In genomic region chr1:158818560-158818959, GRCh38 we compare ENCODE assay signal across 18 cellular contexts. TPM values are rescaled to one million over a fixed set of nuclear protein-coding genes. Genes with fewer than 3 reads are reported as not detected.
A peak's percentile ranks its signal among the peaks of the same experiment; 100 is the strongest.
DNase-seq lines count a peak whose midpoint lies in the region; ATAC-seq, FAIRE-seq and TF ChIP-seq lines count a peak whose summit lies in the region.
"Had no signal": no experiment of that assay in that cellular context is flagged by ENCODE, and none has a peak within 500 bp of the region (broad histone marks: within the 10 kb centered on the region; RNA-seq: fewer than 3 reads in every experiment).

No MANE protein-coding gene starts in this region.

- H3K9me2 ChIP-seq in hepatocyte (replicated peaks; ENCODE audit: insufficient read depth): no peaks in the 10 kb centered on the region

- DNase-seq in SIG-M5 treated with dmso at 0.1 percent for 504 hours (lab: John Stamatoyannopoulos, UW; ENCODE audit: unreplicated experiment): peak; percentile 88
- no peak for DNase-seq in effector memory CD8-positive, alpha-beta T cell
- DNase-seq in superior temporal gyrus (ENCODE audit: extremely low spot score): peak; percentile 44
- DNase-seq in HTR-8/SVneo (ENCODE audit: insufficient read length, low spot score): no peak
- no peak for DNase-seq in Right ventricle myocardium inferior (ENCODE audit: missing footprints)
- DNase-seq in hepatocyte (ENCODE audit: low spot score): no peak
- DNase-seq: activated naive CD8-positive, alpha-beta T cell treated with anti-CD3 and anti-CD28 coated beads, Interleukin-2, amount 10 ng/mL, durations not matched to agents 7 days and 5 days; CD4-positive, CD25-positive, alpha-beta regulatory T cell; glutamatergic neuron; HCEC 1CT; naive thymus-derived CD8-positive, alpha-beta T cell; NCI-H1092 treated with DMSO at 0.1 percent for 48 hours; NCI-H345; stomach had no signal

- H3K36me3 ChIP-seq in KOPT-K1 (ENCODE audit: insufficient read depth, low read length): no peaks in the 10 kb centered on the region
- no peaks in the 10 kb centered on the region for H3K36me3 ChIP-seq in hepatocyte (replicated peaks; ENCODE audit: insufficient read depth, low read depth)
- H3K36me3 ChIP-seq: stomach had no signal

- H3K4me2 ChIP-seq in hepatocyte: no peak overlapping the region

- peaks cover 24 to 36% of the 10 kb centered on the region in 2 donors for H3K4me1 Mint-ChIP-seq in effector memory CD8-positive, alpha-beta T cell (ENCODE audit: low read depth in 2 of 2)
- H3K4me1 Mint-ChIP-seq: activated naive CD8-positive, alpha-beta T cell treated with anti-CD3 and anti-CD28 coated beads, Interleukin-2, amount 10 ng/mL, durations not matched to agents 7 days and 5 days had no signal

- peak overlapping the region; percentile 65 to 80 for H3K4me3 Mint-ChIP-seq in effector memory CD8-positive, alpha-beta T cell
- H3K4me3 Mint-ChIP-seq: activated naive CD8-positive, alpha-beta T cell treated with anti-CD3 and anti-CD28 coated beads, Interleukin-2, amount 10 ng/mL, durations not matched to agents 7 days and 5 days; CD4-positive, CD25-positive, alpha-beta regulatory T cell had no signal

- no peaks in the 10 kb centered on the region for H4K20me1 ChIP-seq in hepatocyte (ENCODE audit: insufficient read depth, poor library complexity, severe bottlenecking)

- TF ChIP-seq CTCF in hepatocyte (IDR thresholded peaks at IDR 0.05; ENCODE audit: poor library complexity): no peak

- H3K27me3 ChIP-seq in hepatocyte: no peaks in the 10 kb centered on the region
- H3K27me3 ChIP-seq: stomach had no signal

- no peak for ATAC-seq in effector memory CD8-positive, alpha-beta T cell (replicated peaks)
- ATAC-seq in Right ventricle myocardium inferior: no peak
- ATAC-seq: naive thymus-derived CD8-positive, alpha-beta T cell; sciatic nerve had no signal

- H3K4me3 ChIP-seq in hepatocyte: no peak overlapping the region
- H3K4me3 ChIP-seq: stomach had no signal

- H3K9me3 ChIP-seq in KOPT-K1 (ENCODE audit: insufficient read depth, low read length, poor library complexity, severe bottlenecking): peaks cover under 1% of the 10 kb centered on the region
- H3K9me3 ChIP-seq in hepatocyte (ENCODE audit: low read depth): no peaks in the 10 kb centered on the region
- H3K9me3 ChIP-seq: stomach had no signal

- no peaks in the 10 kb centered on the region for H3K4me1 ChIP-seq in hepatocyte (ENCODE audit: insufficient read depth)
- H3K4me1 ChIP-seq: stomach had no signal

- WGBS in hepatocyte (ENCODE audit: low lambda C conversion rate, missing lambda C conversion rate): 90% methylated on average over 1 of the region's 1 CpG

- intact Hi-C loops in Right ventricle myocardium inferior (cut with DNase I): no loop called here

- H3K27me3 Mint-ChIP-seq in effector memory CD8-positive, alpha-beta T cell: no peaks in the 10 kb centered on the region

- peak overlapping the region; percentile 93 for H3K27ac Mint-ChIP-seq in effector memory CD8-positive, alpha-beta T cell
- H3K27ac Mint-ChIP-seq: activated naive CD8-positive, alpha-beta T cell treated with anti-CD3 and anti-CD28 coated beads, Interleukin-2, amount 10 ng/mL, durations not matched to agents 7 days and 5 days had no signal

- no peaks in the 10 kb centered on the region for H3K36me3 Mint-ChIP-seq in effector memory CD8-positive, alpha-beta T cell (ENCODE audit: insufficient read depth)
- H3K36me3 Mint-ChIP-seq: activated naive CD8-positive, alpha-beta T cell treated with anti-CD3 and anti-CD28 coated beads, Interleukin-2, amount 10 ng/mL, durations not matched to agents 7 days and 5 days; CD4-positive, CD25-positive, alpha-beta regulatory T cell; naive thymus-derived CD8-positive, alpha-beta T cell had no signal

- no peaks in the 10 kb centered on the region for H3K9me3 Mint-ChIP-seq in effector memory CD8-positive, alpha-beta T cell
- H3K9me3 Mint-ChIP-seq: activated naive CD8-positive, alpha-beta T cell treated with anti-CD3 and anti-CD28 coated beads, Interleukin-2, amount 10 ng/mL, durations not matched to agents 7 days and 5 days had no signal

- H3K27ac ChIP-seq in KOPT-K1 (ENCODE audit: low read depth, low read length, poor library complexity, severe bottlenecking): peak overlapping the region; percentile 41
- H3K27ac ChIP-seq in hepatocyte: no peak overlapping the region

- H3K79me2 ChIP-seq in hepatocyte: no peaks in the 10 kb centered on the region

- H2AFZ ChIP-seq in hepatocyte: no peak overlapping the region

- FAIRE-seq in HTR-8/SVneo (lab: Jason Lieb, UNC): no peak
- FAIRE-seq: TTC549 had no signal

RNA-seq across cellular contexts. Expression of gene MNDA, which starts 12.6 kb away (rescaled TPM):
- total RNA-seq in Right ventricle myocardium inferior: 4.9 TPM
- total RNA-seq in hepatocyte: not detected in 2 replicates
- not detected in 2 replicates for polyA plus RNA-seq in hepatocyte
- total RNA-seq: CD4-positive, CD25-positive, alpha-beta regulatory T cell; RPMI7951 had no signal

RNA-seq across cellular contexts. Expression of gene OR6N2, which starts 37.6 kb away (rescaled TPM):
- total RNA-seq in Right ventricle myocardium inferior: not detected
- not detected in 2 replicates for total RNA-seq in hepatocyte
- polyA plus RNA-seq in hepatocyte: not detected in 2 replicates
- total RNA-seq: activated naive CD8-positive, alpha-beta T cell treated with anti-CD3 and anti-CD28 coated beads, Interleukin-2, amount 10 ng/mL, durations not matched to agents 7 days and 5 days; CD4-positive, CD25-positive, alpha-beta regulatory T cell; naive thymus-derived CD8-positive, alpha-beta T cell; RPMI7951; sciatic nerve; stomach had no signal
- polyA plus RNA-seq: CD4-positive, CD25-positive, alpha-beta regulatory T cell; naive thymus-derived CD8-positive, alpha-beta T cell; stomach had no signal

RNA-seq across cellular contexts. Expression of gene OR6N1, which starts 46.6 kb away (rescaled TPM):
- total RNA-seq in Right ventricle myocardium inferior (not detected), hepatocyte (not detected in 2 replicates)
- polyA plus RNA-seq in hepatocyte: not detected in 2 replicates
- total RNA-seq: activated naive CD8-positive, alpha-beta T cell treated with anti-CD3 and anti-CD28 coated beads, Interleukin-2, amount 10 ng/mL, durations not matched to agents 7 days and 5 days; CD4-positive, CD25-positive, alpha-beta regulatory T cell; naive thymus-derived CD8-positive, alpha-beta T cell; RPMI7951; sciatic nerve; stomach had no signal
- polyA plus RNA-seq: CD4-positive, CD25-positive, alpha-beta regulatory T cell; naive thymus-derived CD8-positive, alpha-beta T cell; stomach had no signal

Comparison
In these comparisons a context has a peak if more than half of its experiments do, and no peak if none do; other contexts are left out.
1. DNase-seq: peak in SIG-M5 treated with dmso at 0.1 percent for 504 hours (single experiment) and superior temporal gyrus (single experiment); none in effector memory CD8-positive, alpha-beta T cell (0 of 3), HTR-8/SVneo (single experiment), Right ventricle myocardium inferior (single experiment) and hepatocyte (single experiment).